ENCODE assay signal across 9 cellular contexts in the genomic region with DNA sequence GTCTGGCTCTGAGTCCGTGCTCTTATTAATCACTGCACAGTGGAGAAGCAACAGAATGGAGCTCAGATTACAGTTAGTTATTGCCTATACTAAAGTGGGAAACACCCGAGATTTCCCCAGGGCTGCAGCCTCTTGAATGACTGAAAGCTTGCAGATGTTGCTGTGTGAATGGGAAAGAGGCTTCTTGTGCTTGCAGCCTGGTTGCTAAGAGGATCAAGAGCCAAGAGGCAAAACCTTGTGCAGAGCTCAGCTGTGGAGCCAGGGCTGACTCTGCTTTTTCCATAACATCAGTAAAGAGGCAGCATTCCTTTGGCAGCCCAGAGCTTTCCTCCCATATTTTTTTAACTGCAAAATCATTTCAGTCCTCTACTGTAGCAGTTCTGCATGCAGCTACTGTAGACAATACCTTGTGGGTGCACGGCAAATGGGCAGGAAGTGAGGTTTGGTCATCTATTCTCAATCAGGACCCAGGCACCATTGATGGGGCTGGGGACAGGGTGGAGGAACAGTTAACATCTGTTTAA.
DNase-seq lines count a peak whose midpoint lies in the region; ATAC-seq and TF ChIP-seq lines count a peak whose summit lies in the region.
"Had no signal": no experiment of that assay in that cellular context is flagged by ENCODE, and none has a peak within 500 bp of the region (broad histone marks: within the 10 kb centered on the region; RNA-seq: fewer than 3 reads in every experiment).

No MANE protein-coding gene starts in this region.

- intact Hi-C loops in mucosa of descending colon (cut with DNase I, micrococcal nuclease) = no loop called here

- no peak overlapping the region for H3K9ac ChIP-seq in MM.1S (ENCODE audit: low read length)

- in situ Hi-C loops in astrocyte of the spinal cord (cut with HindIII; ENCODE audit: low sequenced_read_pairs) = no loop called here

- H3K4me3 ChIP-seq in astrocyte of the spinal cord (ENCODE audit: low read depth, low read length) (no peak overlapping the region), mucosa of descending colon (no peak overlapping the region), MM.1S (ENCODE audit: low read length) (no peak overlapping the region)

- no peaks in the 10 kb centered on the region for H3K9me2 ChIP-seq in MM.1S (replicated peaks; ENCODE audit: insufficient read depth, low read length)

- no peak for TF ChIP-seq CTCF in astrocyte of the spinal cord (IDR thresholded peaks at IDR 0.05; ENCODE audit: low read depth, low read length)
- TF ChIP-seq CTCF in mucosa of descending colon (IDR thresholded peaks at IDR 0.05) = no peak
- no peak for TF ChIP-seq CTCF in MM.1S (IDR thresholded peaks at IDR 0.05; ENCODE audit: low read length)

- no peaks in the 10 kb centered on the region for H4K20me1 ChIP-seq in MM.1S (ENCODE audit: insufficient read depth, low read length)

- H3K9me3 ChIP-seq in mucosa of descending colon = peaks cover 18% of the 10 kb centered on the region
- no peaks in the 10 kb centered on the region for H3K9me3 ChIP-seq in MM.1S (replicated peaks; ENCODE audit: insufficient read depth, low read length)

- H3K4me1 ChIP-seq in mucosa of descending colon (ENCODE audit: low read depth) (no peaks in the 10 kb centered on the region), MM.1S (ENCODE audit: low read length) (no peaks in the 10 kb centered on the region)

- ATAC-seq in GM18907 (IDR thresholded peaks at IDR 0.05; ENCODE audit: unreplicated experiment) (peak; percentile 71), HG03442 (IDR thresholded peaks at IDR 0.05; ENCODE audit: unreplicated experiment) (peak; percentile 87), mucosa of descending colon (peak; percentile 57), HG03571 (IDR thresholded peaks at IDR 0.05; ENCODE audit: unreplicated experiment) (no peak), GM19467 (IDR thresholded peaks at IDR 0.05; ENCODE audit: unreplicated experiment) (no peak)

- H2AFZ ChIP-seq in MM.1S (ENCODE audit: low read length) = no peak overlapping the region

- H3F3A ChIP-seq in MM.1S (ENCODE audit: insufficient read depth, low read length) = no peaks in the 10 kb centered on the region

- H3K27ac ChIP-seq in MM.1S (ENCODE audit: low read length) = no peak overlapping the region
- H3K27ac ChIP-seq: HL-60 had no signal

- no peaks in the 10 kb centered on the region for H3K79me2 ChIP-seq in MM.1S (ENCODE audit: low read length)

- H3K4me2 ChIP-seq in MM.1S (ENCODE audit: low read depth, low read length) = no peak overlapping the region

- H3K36me3 ChIP-seq in mucosa of descending colon (ENCODE audit: low read depth) (no peaks in the 10 kb centered on the region), MM.1S (replicated peaks; ENCODE audit: insufficient read depth, low read length) (no peaks in the 10 kb centered on the region)

- no peaks in the 10 kb centered on the region for H3K27me3 ChIP-seq in MM.1S (replicated peaks; ENCODE audit: insufficient read depth, low read length)

- peak; percentile 69 for DNase-seq in astrocyte of the spinal cord (ENCODE audit: low read depth, low spot score)
- peak in 1 of 3 donors; percentile 20 for DNase-seq in mucosa of descending colon
- no peak for DNase-seq in HuH-7.5 (ENCODE audit: low spot score)
- DNase-seq in MM.1S = no peak

Comparison
In these comparisons a context has a peak if more than half of its experiments do, and no peak if none do; other contexts are left out.
1. ATAC-seq: peak in GM18907 (single experiment), HG03442 (single experiment) and mucosa of descending colon (single experiment); none in HG03571 (single experiment) and GM19467 (single experiment).